Comparison of ENCODE assay signal across 9 cellular contexts in the genomic region with DNA sequence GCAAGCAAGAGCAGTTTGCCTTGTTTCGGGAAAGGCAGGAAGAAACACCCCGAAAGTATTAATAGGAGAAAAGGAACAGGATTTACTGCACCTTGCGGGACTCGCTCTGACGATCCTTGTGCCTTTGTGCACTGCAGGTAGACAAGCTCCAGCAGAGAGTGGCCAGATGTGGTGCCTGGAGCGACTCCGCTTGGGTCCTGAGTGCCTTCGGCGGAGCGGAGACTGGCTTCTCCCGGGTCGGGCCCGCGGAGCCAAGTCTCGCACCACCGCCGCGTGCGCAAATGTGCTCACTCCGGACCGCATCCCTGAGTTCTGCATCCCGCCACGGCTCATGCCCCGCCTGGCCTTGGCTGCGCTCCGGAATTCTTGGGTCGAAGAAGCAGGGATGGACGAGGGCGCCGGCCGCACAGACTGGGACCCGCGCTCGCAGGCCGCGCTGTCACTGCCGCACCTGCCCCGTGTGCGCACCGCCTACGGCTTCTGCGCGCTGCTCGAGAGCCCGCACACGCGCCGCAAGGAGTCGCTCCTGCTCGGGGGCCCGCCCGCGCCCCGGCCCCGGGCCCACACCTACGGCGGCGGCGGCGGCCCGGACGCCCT. TPM values are rescaled to one million over a fixed set of nuclear protein-coding genes. Genes with fewer than 3 reads are reported as not detected.
DNase-seq lines count a peak whose midpoint lies in the region; ATAC-seq, FAIRE-seq and TF ChIP-seq lines count a peak whose summit lies in the region.
"Had no signal": no experiment of that assay in that cellular context is flagged by ENCODE, and none has a peak within 500 bp of the region (broad histone marks: within the 10 kb centered on the region; RNA-seq: fewer than 3 reads in every experiment).

No MANE protein-coding gene starts in this region.

- H3K4me1 ChIP-seq in Panc1 (ENCODE audit: control insufficient read depth, insufficient read depth, low read length) (peaks cover 7% of the 10 kb centered on the region), GM12878 (ENCODE audit: control insufficient read depth, insufficient read depth, low read length) (peaks cover 8% of the 10 kb centered on the region), kidney (ENCODE audit: control insufficient read depth in 1 of 2, insufficient read depth in 1 of 2, low read depth in 1 of 2, low read length in 2 of 2) (peaks cover 8 to 9% of the 10 kb centered on the region in 2 donors)

- no peaks in the 10 kb centered on the region for H4K20me1 ChIP-seq in GM12878 (ENCODE audit: control insufficient read depth, insufficient read depth)

- TF ChIP-seq EP300 in GM12878 (IDR thresholded peaks at IDR 0.05; ENCODE audit: borderline replicate concordance in 1 of 2, control insufficient read depth in 1 of 2, low read depth in 2 of 2, low read length in 2 of 2) = no peak

- BruUV-seq in Panc1 (replicated peaks; lab: Mats Ljungman, UMichigan) = no TSS peak
- no TSS peak for BruUV-seq in GM12878 (replicated peaks; lab: Mats Ljungman, UMichigan)

- intact Hi-C loops in Panc1 (cut with micrococcal nuclease; ENCODE audit: unreplicated experiment) (no loop called here), GM12878 (cut with micrococcal nuclease; ENCODE audit: unreplicated experiment) (no loop called here), kidney (cut with DNase I) (no loop called here)

- RAD21 ChIA-PET in GM12878 (lab: Charles Lee; ENCODE audit: unreplicated experiment) = no interaction called here

- peak overlapping the region; percentile 89 for H3K4me2 ChIP-seq in GM12878 (ENCODE audit: control insufficient read depth, insufficient read depth)

- in situ Hi-C loops in Panc1 (cut with HindIII; ENCODE audit: low pct_unique_long_range_greater_than_20kb, low sequenced_read_pairs) (no loop called here), GM12878 (cut with MboI) (no loop called here)

- H3K36me3 ChIP-seq in Panc1 (ENCODE audit: control insufficient read depth, insufficient read depth, low read length) = no peaks in the 10 kb centered on the region
- no peaks in the 10 kb centered on the region for H3K36me3 ChIP-seq in GM12878 (ENCODE audit: control insufficient read depth in 2 of 2, insufficient read depth in 2 of 2, low read length in 1 of 2)
- no peaks in the 10 kb centered on the region for H3K36me3 ChIP-seq in kidney (ENCODE audit: control insufficient read depth in 1 of 2, insufficient read depth in 2 of 2, low read length in 2 of 2)

- no peaks in the 10 kb centered on the region for H3K79me2 ChIP-seq in GM12878 (ENCODE audit: control insufficient read depth, insufficient read depth, low read length)

- DNase-seq in NCI-H2227 (lab: John Stamatoyannopoulos, UW; ENCODE audit: unreplicated experiment) (peak; percentile 59), NCI-H2227 treated with DMSO at 0.1 percent for 48 hours (lab: John Stamatoyannopoulos, UW) (no peak), Panc1 (ENCODE audit: low read depth, low spot score) (no peak), GM12878 (ENCODE audit: low read depth, low spot score) (no peak), kidney (peak; percentile 77), HuH-7 (ENCODE audit: low spot score) (no peak)
- peak; percentile 11 for DNase-seq in stimulated activated CD4-positive, alpha-beta T cell treated with anti-CD3 and anti-CD28 coated beads, Interleukin-1b, Interleukin-23, amount 100 ng/mL, for 48 hours
- DNase-seq in effector CD4-positive, alpha-beta T cell = no peak

- no peak for TF ChIP-seq RAD21 in GM12878 (IDR thresholded peaks at IDR 0.05; ENCODE audit: insufficient read depth, low read depth, low read length)

- SMC1A ChIA-PET in GM12878 (lab: Charles Lee; ENCODE audit: uncharacterized antibody, unreplicated experiment) = interaction anchor here (0.9 to 1.0 kb wide), 2 partner anchors 58 to 196 kb away, joined by 3 read pairs; no protein-coding TSS in a partner anchor

- peak overlapping the region; percentile 47; the same call in 1 of the 2 replicates for H2AFZ ChIP-seq in GM12878 (ENCODE audit: control insufficient read depth, low read depth, low read length)

- H3K4me3 ChIP-seq in Panc1 (ENCODE audit: low read depth in 2 of 2, low read length in 2 of 2) = peak overlapping the region; percentile 46 to 55
- H3K4me3 ChIP-seq in GM12878 = peak overlapping the region; percentile 52; the same call in 1 of the 2 replicates
- peak overlapping the region; percentile 43 to 64 for H3K4me3 ChIP-seq in kidney (ENCODE audit: low read length in 2 of 2)

- FAIRE-seq in GM12878 (lab: Jason Lieb, UNC) = no peak
- no peak for FAIRE-seq in kidney (lab: Jason Lieb, UNC)

- CTCF ChIA-PET in Panc1 (lab: Charles Lee) = no interaction called here
- CTCF ChIA-PET in GM12878 (lab: Yijun Ruan, JAX) = interaction anchor here (0.8 to 1.3 kb wide), 3 partner anchors 10 to 85 kb away, joined by 3 to 6 read pairs (median 3); no protein-coding TSS in a partner anchor

- TF ChIP-seq CTCF in Panc1 (IDR thresholded peaks at IDR 0.05) = peak; percentile 28; the same call in 1 of the 2 replicates
- 0 out of 6 replicates have a peak, but pooled peaks of 1 of the 3 experiments have one; percentile 1 for TF ChIP-seq CTCF in GM12878 (IDR thresholded peaks at IDR 0.05 in 2 of 3, conservative IDR thresholded peaks at IDR 0.05 in 1 of 3; ENCODE audit: control insufficient read depth in 2 of 3, extremely low read depth in 1 of 3, insufficient read depth in 1 of 3, low read depth in 3 of 3, low read length in 3 of 3)
- TF ChIP-seq CTCF in kidney (IDR thresholded peaks at IDR 0.05; ENCODE audit: borderline replicate concordance, extremely low read depth, insufficient read depth) = no peak

- WGBS in GM12878 (ENCODE audit: insufficient coverage, insufficient replicate concordance, low lambda C conversion rate, missing lambda C conversion rate) = under 1% methylated on average over 41 of the region's 62 CpGs

- H3K27ac ChIP-seq in Panc1 (ENCODE audit: low read length) (no peak overlapping the region), GM12878 (ENCODE audit: control insufficient read depth, insufficient read depth) (no peak overlapping the region), kidney (ENCODE audit: low read depth in 2 of 2, low read length in 2 of 2) (no peak overlapping the region)

- H3K27me3 ChIP-seq in Panc1 (ENCODE audit: control insufficient read depth, insufficient read depth, low read length) (peaks cover 24% of the 10 kb centered on the region), GM12878 (replicated peaks in 1 of 2; ENCODE audit: control insufficient read depth in 2 of 2, insufficient read depth in 2 of 2, low read length in 1 of 2) (peaks cover 8 to 17% of the 10 kb centered on the region in 2 experiments)

- ATAC-seq in Panc1 (peak; percentile 80), GM12878 (peak; percentile 65)

- TF ChIP-seq POLR2A in GM12878 (IDR thresholded peaks at IDR 0.05; ENCODE audit: low read depth, low read length) = no peak

- POLR2A ChIA-PET in Panc1 (lab: Charles Lee) = no interaction called here
- POLR2A ChIA-PET in GM12878 (lab: Charles Lee) = no interaction called here

- H3K9ac ChIP-seq in GM12878 (ENCODE audit: control insufficient read depth, insufficient read depth, low read length) (no peak overlapping the region), kidney (ENCODE audit: low read length in 2 of 2) (no peak overlapping the region)

- H3K9me3 ChIP-seq in Panc1 (ENCODE audit: control insufficient read depth, insufficient read depth, low read depth, low read length) = no peaks in the 10 kb centered on the region
- no peaks in the 10 kb centered on the region for H3K9me3 ChIP-seq in GM12878 (replicated peaks; ENCODE audit: control insufficient read depth, insufficient read depth, low read length)
- no peaks in the 10 kb centered on the region for H3K9me3 ChIP-seq in kidney (ENCODE audit: control insufficient read depth in 1 of 2, low read length in 2 of 2)

TF ChIP-seq in GM12878, 131 proteins besides CTCF, POLR2A, EP300 and RAD21 (continues in another document):
- TF ChIP-seq MYB (IDR thresholded peaks at IDR 0.05; ENCODE audit: borderline replicate concordance, low read depth, low read length) = no peak

RNA-seq across cellular contexts. Expression of gene C2CD4A, which starts 0.8 kb away (rescaled TPM):
- 0.15 TPM for total RNA-seq in Panc1 (2021; ENCODE audit: unreplicated experiment)
- not detected for polyA plus RNA-seq in Panc1 (2012; ENCODE audit: insufficient read length)
- total RNA-seq in GM12878 (2013; cell fraction: nucleolus; rRNA removed) = not detected in 2 replicates
- total RNA-seq in GM12878 (2014; rRNA removed) = not detected in 2 replicates
- not detected in 2 replicates for total RNA-seq in GM12878 (2014; rRNA removed; fragmentation: Illumina TruSeq; extraction: Trizol)
- not detected in 2 replicates for total RNA-seq in GM12878 (2021)
- polyA plus RNA-seq in GM12878 (2011; ENCODE audit: low read depth) = not detected
- polyA plus RNA-seq in GM12878 (2011; rRNA removed) = not detected in 2 replicates
- 0.01 TPM in 1 of 2 replicates, not detected in the other for polyA plus RNA-seq in GM12878 (2011; cell fraction: cytosol; rRNA removed)
- not detected in 2 replicates for polyA plus RNA-seq in GM12878 (2011; cell fraction: nucleus; rRNA removed)
- not detected in 2 replicates for polyA plus RNA-seq in GM12878 (2012)
- polyA plus RNA-seq in GM12878 (2014; fragmentation: Illumina TruSeq; extraction: Trizol) = not detected in 2 replicates
- not detected for polyA plus RNA-seq in GM12878 (2014; fragmentation: Nextera tagmentation; extraction: Ambion mirVana)
- not detected in 2 replicates for polyA plus RNA-seq in GM12878 (2014; rRNA removed)
- not detected for polyA plus RNA-seq in GM12878 (2016; fragmentation: Nextera tagmentation; extraction: Ambion mirVana)
- polyA minus RNA-seq in GM12878 (2011; rRNA and poly(A)+ RNA removed) = not detected in 2 replicates
- polyA minus RNA-seq in GM12878 (2011; cell fraction: cytosol; rRNA and poly(A)+ RNA removed) = not detected in 2 replicates
- 0.10 and 0.12 TPM in 2 replicates for polyA minus RNA-seq in GM12878 (2011; cell fraction: nucleus; rRNA and poly(A)+ RNA removed)
- total RNA-seq in kidney = 5.3 TPM
- polyA plus RNA-seq in kidney (ENCODE audit: insufficient read depth, low read depth, low replicate concordance) = 0.17 TPM
- total RNA-seq: temporal lobe had no signal

RNA-seq across cellular contexts. Expression of gene VPS13C, which starts 7.3 kb away (rescaled TPM):
- total RNA-seq in Panc1 (2021; ENCODE audit: unreplicated experiment) (47.3 TPM), GM12878 (2014; rRNA removed) (53.1 and 62.7 TPM in 2 replicates), GM12878 (2014; rRNA removed; fragmentation: Illumina TruSeq; extraction: Trizol) (47.6 and 52.7 TPM in 2 replicates), GM12878 (2021) (49.6 and 50.2 TPM in 2 replicates), kidney (106 TPM)
- 9.2 TPM for polyA plus RNA-seq in Panc1 (2012; ENCODE audit: insufficient read length)
- 498 and 513 TPM in 2 replicates for total RNA-seq in GM12878 (2013; cell fraction: nucleolus; rRNA removed)
- 19.9 TPM for polyA plus RNA-seq in GM12878 (2011; ENCODE audit: low read depth)
- polyA plus RNA-seq in GM12878 (2011; rRNA removed) (33.2 and 51.4 TPM in 2 replicates), GM12878 (2014; fragmentation: Illumina TruSeq; extraction: Trizol) (37.2 and 59.0 TPM in 2 replicates), GM12878 (2014; fragmentation: Nextera tagmentation; extraction: Ambion mirVana) (10 to 100 TPM; 10.9 to 19.5 TPM), GM12878 (2014; rRNA removed) (26.6 and 30.4 TPM in 2 replicates), GM12878 (2016; fragmentation: Nextera tagmentation; extraction: Ambion mirVana) (10 to 100 TPM in 1 of 2 experiments, 1 to 10 TPM in 1; 9.3 to 12.0 TPM), kidney (ENCODE audit: insufficient read depth, low read depth, low replicate concordance) (12.5 TPM)
- 16.1 and 20.4 TPM in 2 replicates for polyA plus RNA-seq in GM12878 (2011; cell fraction: cytosol; rRNA removed)
- polyA plus RNA-seq in GM12878 (2011; cell fraction: nucleus; rRNA removed) = 51.8 and 54.2 TPM in 2 replicates
- polyA plus RNA-seq in GM12878 (2012) = 30.2 and 35.6 TPM in 2 replicates
- 135 and 149 TPM in 2 replicates for polyA minus RNA-seq in GM12878 (2011; rRNA and poly(A)+ RNA removed)
- polyA minus RNA-seq in GM12878 (2011; cell fraction: cytosol; rRNA and poly(A)+ RNA removed) = 46.9 and 71.1 TPM in 2 replicates
- polyA minus RNA-seq in GM12878 (2011; cell fraction: nucleus; rRNA and poly(A)+ RNA removed) = 174 and 183 TPM in 2 replicates

Comparison
In these comparisons a context has a peak if more than half of its experiments do, and no peak if none do; other contexts are left out.
1. DNase-seq: peak in NCI-H2227 (single experiment), kidney (single experiment) and stimulated activated CD4-positive, alpha-beta T cell treated with anti-CD3 and anti-CD28 coated beads, Interleukin-1b, Interleukin-23, amount 100 ng/mL, for 48 hours (single experiment); none in NCI-H2227 treated with DMSO at 0.1 percent for 48 hours (single experiment), Panc1 (single experiment), GM12878 (single experiment), effector CD4-positive, alpha-beta T cell (single experiment) and HuH-7 (single experiment).
2. Peak in every context shown above with its lines, with median percentiles within 50 percentile points of each other: H3K4me3 ChIP-seq.